ENCODE assay signal across 8 cellular contexts in the genomic region with DNA sequence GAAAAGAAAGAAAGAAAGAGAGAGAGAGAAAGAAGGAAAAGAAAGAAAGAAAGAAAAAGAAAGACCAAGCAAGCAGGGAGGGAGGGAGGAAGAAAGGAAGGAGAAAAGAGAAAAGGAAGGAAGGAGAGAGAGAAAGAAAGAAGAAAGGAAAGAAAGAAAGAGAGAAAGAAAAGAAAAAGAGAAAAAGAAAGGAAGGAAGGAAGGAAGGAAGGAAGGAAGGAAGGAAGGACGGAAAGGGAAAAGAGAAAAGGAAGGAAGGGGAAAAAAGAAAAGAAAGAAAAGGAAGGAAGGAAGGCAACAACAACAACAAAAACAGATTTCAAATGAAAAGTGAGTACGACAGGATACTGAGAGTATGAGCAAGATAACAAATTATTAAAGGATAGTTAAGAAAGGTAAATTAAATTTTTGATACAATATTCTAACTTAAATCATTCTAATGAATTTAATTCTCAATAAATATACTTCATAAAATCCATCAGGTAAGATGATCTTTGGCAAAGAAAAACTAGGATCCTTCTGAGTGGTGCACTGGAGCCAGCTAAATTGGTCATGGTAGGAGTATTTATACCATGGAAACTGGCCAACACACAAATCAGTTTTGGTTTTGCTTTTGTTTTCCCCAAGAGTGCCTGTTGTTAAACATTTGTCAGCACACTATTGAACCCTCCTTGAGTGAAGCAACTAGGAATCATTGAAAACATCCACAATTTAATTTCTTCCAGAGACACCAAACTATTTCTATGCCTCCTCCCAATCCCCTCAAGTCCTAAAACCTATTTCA.
DNase-seq lines count a peak whose midpoint lies in the region; ATAC-seq and TF ChIP-seq lines count a peak whose summit lies in the region.

No MANE protein-coding gene starts in this region.

- H3K4me3 ChIP-seq in WI38 (ENCODE audit: low read depth, low read length) = 0 out of 2 replicates have a peak overlapping the region, but pooled peaks have one; percentile 2

- ATAC-seq in GM19455 (IDR thresholded peaks at IDR 0.05; ENCODE audit: unreplicated experiment) (peak; percentile 82), HG03460 (IDR thresholded peaks at IDR 0.05; ENCODE audit: unreplicated experiment) (peak; percentile 94)

- DNase-seq in COLO668 (lab: John Stamatoyannopoulos, UW; ENCODE audit: unreplicated experiment) = peak; percentile 10
- DNase-seq in iris pigment epithelial cell (ENCODE audit: low read depth) = peak; percentile 68
- no peak for DNase-seq in anterior cingulate cortex (lab: John Stamatoyannopoulos, UW)
- DNase-seq in caudate nucleus (lab: John Stamatoyannopoulos, UW) = no peak
- DNase-seq in KG1 (lab: John Stamatoyannopoulos, UW) = no peak

- H3K27ac ChIP-seq in caudate nucleus (ENCODE audit: low read depth, low read length) = no peak overlapping the region

- no peak for TF ChIP-seq CTCF in WI38 (IDR thresholded peaks at IDR 0.05; ENCODE audit: low read depth, low read length)

Comparison
In these comparisons a context has a peak if more than half of its experiments do, and no peak if none do; other contexts are left out.
1. DNase-seq: peak in COLO668 (single experiment) and iris pigment epithelial cell (single experiment); none in anterior cingulate cortex (0 of 58), caudate nucleus (0 of 61) and KG1 (single experiment).